ENCODE assay signal across 8 cellular contexts in genomic region chr17:76382305-76382802, GRCh38. TPM values are rescaled to one million over a fixed set of nuclear protein-coding genes. Genes with fewer than 3 reads are reported as not detected.
DNase-seq lines count a peak whose midpoint lies in the region; ATAC-seq and TF ChIP-seq lines count a peak whose summit lies in the region.

No MANE protein-coding gene starts in this region.

- POLR2A ChIA-PET in activated CD8-positive, alpha-beta T cell treated with anti-CD3 and anti-CD28 coated beads, Interleukin-2, amount 10 ng/mL, durations not matched to agents 7 days and 5 days (lab: Charles Lee) = interaction anchor here (0.8 kb wide), 1 partner anchor 29 kb away, joined by 4 read pairs; no protein-coding TSS in a partner anchor

- 42 to 49% (median 47%) methylated on average over 17 to 21 of the region's 21 CpGs for WGBS in psoas muscle, 3 donors

- H3K4me1 ChIP-seq in GM23338 (ENCODE audit: insufficient read depth) (peaks cover 10% of the 10 kb centered on the region), psoas muscle (peaks cover 15% of the 10 kb centered on the region)

- intact Hi-C loops in Right ventricle myocardium superior (cut with DNase I) = no loop called here
- intact Hi-C loops in psoas muscle (cut with DNase I) = no loop called here

- H3K79me2 ChIP-seq in GM23338 (replicated peaks; ENCODE audit: insufficient read depth) = no peaks in the 10 kb centered on the region

- H3K27ac ChIP-seq in GM23338 (ENCODE audit: low read depth) = no peak overlapping the region
- H3K27ac ChIP-seq in psoas muscle = peak overlapping the region; percentile 76

- H3K36me3 ChIP-seq in GM23338 (ENCODE audit: insufficient read depth) = no peaks in the 10 kb centered on the region
- no peaks in the 10 kb centered on the region for H3K36me3 ChIP-seq in psoas muscle (ENCODE audit: insufficient read depth in 1 of 2, low read depth in 1 of 2)

- H3F3A ChIP-seq in GM23338 (replicated peaks; ENCODE audit: low read depth) = peaks cover 5% of the 10 kb centered on the region; the same call in 1 of the 2 replicates

- H3K9me2 ChIP-seq in GM23338 (ENCODE audit: insufficient read depth) = no peaks in the 10 kb centered on the region

- H3K9me3 Mint-ChIP-seq in GM23338 = no peaks in the 10 kb centered on the region; the same call in 1 of the 3 replicates
- H3K9me3 Mint-ChIP-seq in activated CD8-positive, alpha-beta T cell treated with anti-CD3 and anti-CD28 coated beads, Interleukin-2, amount 10 ng/mL, durations not matched to agents 7 days and 5 days (ENCODE audit: insufficient read depth) = no peaks in the 10 kb centered on the region

- no peaks in the 10 kb centered on the region for H3K9me3 ChIP-seq in psoas muscle

- DNase-seq in GM23338 (ENCODE audit: low spot score) = peak; percentile 79
- DNase-seq in activated CD8-positive, alpha-beta T cell treated with anti-CD3 and anti-CD28 coated beads, Interleukin-2, amount 10 ng/mL, durations not matched to agents 7 days and 5 days = no peak
- peak; percentile 67 for DNase-seq in Right ventricle myocardium superior
- DNase-seq in psoas muscle = peak in 1 of 2 donors; percentile 37
- no peak for DNase-seq in cerebellum (ENCODE audit: low spot score)
- DNase-seq in foreskin melanocyte = no peak
- DNase-seq in COLO668 (lab: John Stamatoyannopoulos, UW; ENCODE audit: unreplicated experiment) = no peak
- no peak for DNase-seq in GM19238 (ENCODE audit: insufficient read length, low spot score)

- peak overlapping the region; percentile 77; the same call in 1 of the 2 replicates for H3K27ac Mint-ChIP-seq in GM23338
- peak overlapping the region; percentile 76 for H3K27ac Mint-ChIP-seq in activated CD8-positive, alpha-beta T cell treated with anti-CD3 and anti-CD28 coated beads, Interleukin-2, amount 10 ng/mL, durations not matched to agents 7 days and 5 days

- H3K27me3 Mint-ChIP-seq in GM23338 (ENCODE audit: insufficient read depth, low read depth, poor library complexity) = peaks cover 55% of the 10 kb centered on the region
- no peaks in the 10 kb centered on the region for H3K27me3 Mint-ChIP-seq in activated CD8-positive, alpha-beta T cell treated with anti-CD3 and anti-CD28 coated beads, Interleukin-2, amount 10 ng/mL, durations not matched to agents 7 days and 5 days (ENCODE audit: low read depth)

- peak overlapping the region; percentile 98 for H2AFZ ChIP-seq in GM23338

- peak overlapping the region; percentile 95 for H3K4me2 ChIP-seq in GM23338

- H3K27me3 ChIP-seq in GM23338 (ENCODE audit: insufficient read depth) (peaks cover 60% of the 10 kb centered on the region), psoas muscle (ENCODE audit: insufficient read depth in 3 of 3, low read length in 2 of 3) (no peaks in the 10 kb centered on the region)

- CTCF ChIA-PET in activated CD8-positive, alpha-beta T cell treated with anti-CD3 and anti-CD28 coated beads, Interleukin-2, amount 10 ng/mL, durations not matched to agents 7 days and 5 days (lab: Charles Lee) = interaction anchor here (0.8 to 10.3 kb wide), 4 partner anchors 14 to 79 kb away, joined by 3 to 124 read pairs (median 4); partner anchors contain the start of gene PRPSAP1

- H3K4me1 Mint-ChIP-seq in GM23338 = peaks cover 11% of the 10 kb centered on the region; the same call in 1 of the 3 replicates
- peaks cover 28% of the 10 kb centered on the region for H3K4me1 Mint-ChIP-seq in activated CD8-positive, alpha-beta T cell treated with anti-CD3 and anti-CD28 coated beads, Interleukin-2, amount 10 ng/mL, durations not matched to agents 7 days and 5 days (ENCODE audit: low read depth)

- H3K4me3 ChIP-seq in GM23338 = peak overlapping the region; percentile 84
- H3K4me3 ChIP-seq in psoas muscle = peak overlapping the region; percentile 74

- H3K36me3 Mint-ChIP-seq in GM23338 (ENCODE audit: low read depth) = peaks cover 3% of the 10 kb centered on the region; the same call in 1 of the 3 replicates
- H3K36me3 Mint-ChIP-seq in activated CD8-positive, alpha-beta T cell treated with anti-CD3 and anti-CD28 coated beads, Interleukin-2, amount 10 ng/mL, durations not matched to agents 7 days and 5 days (ENCODE audit: low read depth) = no peaks in the 10 kb centered on the region

- H4K20me1 ChIP-seq in GM23338 (replicated peaks; ENCODE audit: insufficient read depth) = no peaks in the 10 kb centered on the region

- peak; percentile 20 for ATAC-seq in GM23338
- no peak for ATAC-seq in activated CD8-positive, alpha-beta T cell treated with anti-CD3 and anti-CD28 coated beads, Interleukin-2, amount 10 ng/mL, durations not matched to agents 7 days and 5 days
- ATAC-seq in Right ventricle myocardium superior (ENCODE audit: poor library complexity) = no peak
- ATAC-seq in psoas muscle = no peak

- no peak for TF ChIP-seq CTCF in GM23338 (conservative IDR thresholded peaks at IDR 0.05; ENCODE audit: low read depth in 2 of 2)
- TF ChIP-seq CTCF in psoas muscle (IDR thresholded peaks at IDR 0.05) = no peak

- peak overlapping the region; percentile 92 for H3K4me3 Mint-ChIP-seq in GM23338
- H3K4me3 Mint-ChIP-seq in activated CD8-positive, alpha-beta T cell treated with anti-CD3 and anti-CD28 coated beads, Interleukin-2, amount 10 ng/mL, durations not matched to agents 7 days and 5 days = peak overlapping the region; percentile 84

TF ChIP-seq in GM23338, 12 proteins besides CTCF, POLR2A, EP300 and RAD21:
- TF ChIP-seq EZH2 (IDR thresholded peaks at IDR 0.05; ENCODE audit: low read depth, unreplicated experiment) (peak; percentile 22), ZNF114 (CRISPR knock-in tag; IDR thresholded peaks at IDR 0.05) (no peak)
TF ChIP-seq in GM23338: peak in this region for 1.

RNA-seq across cellular contexts. Expression of gene SPHK1, which starts 2.1 kb away (rescaled TPM):
- 3.2 and 7.4 TPM in 2 replicates for total RNA-seq in GM23338 (2014; rRNA removed; shearing (Covaris generic))
- polyA plus RNA-seq in GM23338 (2016; fragmentation: Nextera tagmentation; extraction: Ambion mirVana) = 0.63 and 1.3 TPM in 2 replicates
- total RNA-seq in activated CD8-positive, alpha-beta T cell treated with anti-CD3 and anti-CD28 coated beads, Interleukin-2, amount 10 ng/mL, durations not matched to agents 7 days and 5 days = 1 to 10 TPM; 3.8 to 4.7 TPM
- 2.0 TPM for total RNA-seq in Right ventricle myocardium superior
- 1 to 10 TPM in 3 of 4 donors, under 1 TPM in 1; 0.90 to 5.3 (median 2.6) TPM for total RNA-seq in psoas muscle
- polyA plus RNA-seq in psoas muscle = 10 to 100 TPM in 1 of 3 donors, 1 to 10 TPM in 2; 1.3 to 21.3 (median 3.1) TPM
- 3.3 TPM for total RNA-seq in cerebellum

RNA-seq across cellular contexts. Expression of gene PRPSAP1, which starts 28.6 kb away (rescaled TPM):
- total RNA-seq in GM23338 (2014; rRNA removed; shearing (Covaris generic)) = 47.9 and 58.8 TPM in 2 replicates
- polyA plus RNA-seq in GM23338 (2016; fragmentation: Nextera tagmentation; extraction: Ambion mirVana) (31.5 and 39.5 TPM in 2 replicates), psoas muscle (10 to 100 TPM in 2 of 3 donors, 1 to 10 TPM in 1; 9.5 to 24.7 (median 12.3) TPM)
- 10 to 100 TPM; 64.2 to 74.1 TPM for total RNA-seq in activated CD8-positive, alpha-beta T cell treated with anti-CD3 and anti-CD28 coated beads, Interleukin-2, amount 10 ng/mL, durations not matched to agents 7 days and 5 days
- total RNA-seq in Right ventricle myocardium superior (31.9 TPM), psoas muscle (10 to 100 TPM; 14.8 to 20.0 (median 18.1) TPM), cerebellum (85.0 TPM)

Comparison
In these comparisons a context has a peak if more than half of its experiments do, and no peak if none do; other contexts are left out.
1. DNase-seq: peak in GM23338 (single experiment) and Right ventricle myocardium superior (single experiment); none in activated CD8-positive, alpha-beta T cell treated with anti-CD3 and anti-CD28 coated beads, Interleukin-2, amount 10 ng/mL, durations not matched to agents 7 days and 5 days (single experiment), cerebellum (single experiment), foreskin melanocyte (single experiment), COLO668 (single experiment) and GM19238 (single experiment).